Comparison of ENCODE assay signal across 1 cellular context in genomic region chr19:17539288-17540117, GRCh38.
TF ChIP-seq lines count a peak whose summit lies in the region.

No MANE protein-coding gene starts in this region.

TF ChIP-seq in HepG2, 621 proteins besides CTCF, POLR2A, EP300 and RAD21 (continued from another document and continues in another):
- TF ChIP-seq ZNF142 (CRISPR knock-in tag; IDR thresholded peaks at IDR 0.05) (0 out of 2 replicates have a peak, but pooled peaks have one; percentile 36), E2F5 (CRISPR knock-in tag; conservative IDR thresholded peaks at IDR 0.05) (peak; percentile 82), REST (IDR thresholded peaks at IDR 0.05; ENCODE audit: borderline replicate concordance in 1 of 2, low read depth in 1 of 2, low read length in 2 of 2) (peak; percentile 85 to 94), ZMAT3 (CRISPR knock-in tag; conservative IDR thresholded peaks at IDR 0.05) (0 out of 2 replicates have a peak, but pooled peaks have one; percentile 40), ZKSCAN8 (CRISPR knock-in tag; IDR thresholded peaks at IDR 0.05; ENCODE audit: borderline replicate concordance) (0 out of 2 replicates have a peak, but pooled peaks have one; percentile 33), ZSCAN31 (CRISPR knock-in tag; IDR thresholded peaks at IDR 0.05; ENCODE audit: low read depth) (no peak), NAIF1 (CRISPR knock-in tag; IDR thresholded peaks at IDR 0.05; ENCODE audit: borderline replicate concordance) (no peak), REL (CRISPR knock-in tag; conservative IDR thresholded peaks at IDR 0.05) (0 out of 2 replicates have a peak, but pooled peaks have one; percentile 66), HOXA5 (CRISPR knock-in tag; IDR thresholded peaks at IDR 0.05) (0 out of 2 replicates have a peak, but pooled peaks have one; percentile 43), CHD4 (IDR thresholded peaks at IDR 0.05; ENCODE audit: borderline replicate concordance, low read length) (no peak), ZFX (CRISPR knock-in tag; IDR thresholded peaks at IDR 0.05; ENCODE audit: low read depth) (peak; percentile 51; the same call in 1 of the 2 replicates), NFE2L1 (CRISPR knock-in tag; IDR thresholded peaks at IDR 0.05; ENCODE audit: borderline replicate concordance) (no peak), ZBTB3 (CRISPR knock-in tag; IDR thresholded peaks at IDR 0.05; ENCODE audit: borderline replicate concordance, low read depth) (no peak), MTF1 (CRISPR knock-in tag; IDR thresholded peaks at IDR 0.05) (no peak), HCFC1 (IDR thresholded peaks at IDR 0.05; ENCODE audit: low read depth, low read length) (no peak), DZIP1 (CRISPR knock-in tag; IDR thresholded peaks at IDR 0.05) (no peak), BORCS8-MEF2B (CRISPR knock-in tag; IDR thresholded peaks at IDR 0.05) (peak; percentile 79; the same call in 1 of the 2 replicates), POGK (CRISPR knock-in tag; conservative IDR thresholded peaks at IDR 0.05) (peak; percentile 18; the same call in 1 of the 2 replicates), CBX1 (IDR thresholded peaks at IDR 0.05; ENCODE audit: low read depth) (no peak), TRAFD1 (CRISPR knock-in tag; IDR thresholded peaks at IDR 0.05; ENCODE audit: borderline replicate concordance) (no peak), ZNF446 (CRISPR knock-in tag; IDR thresholded peaks at IDR 0.05) (0 out of 2 replicates have a peak, but pooled peaks have one; percentile 65), ZNF629 (CRISPR knock-in tag; conservative IDR thresholded peaks at IDR 0.05) (0 out of 2 replicates have a peak, but pooled peaks have one; percentile 4), TARDBP (CRISPR knock-in tag; IDR thresholded peaks at IDR 0.05) (peak; percentile 62; the same call in 1 of the 2 replicates), MTA3 (CRISPR knock-in tag; IDR thresholded peaks at IDR 0.05) (no peak), ZNF773 (CRISPR knock-in tag; IDR thresholded peaks at IDR 0.05; ENCODE audit: borderline replicate concordance) (no peak), ZNF724P (CRISPR knock-in tag; IDR thresholded peaks at IDR 0.05; ENCODE audit: borderline replicate concordance) (peak; percentile 53; the same call in 1 of the 2 replicates), SIN3A (IDR thresholded peaks at IDR 0.05; ENCODE audit: borderline replicate concordance, low read depth, low read length) (no peak; the same call in 1 of the 2 replicates), ISL2 (CRISPR knock-in tag; IDR thresholded peaks at IDR 0.05) (0 out of 2 replicates have a peak, but pooled peaks have one; percentile 41), CREBL2 (CRISPR knock-in tag; IDR thresholded peaks at IDR 0.05; ENCODE audit: borderline replicate concordance) (no peak), ZNF432 (CRISPR knock-in tag; IDR thresholded peaks at IDR 0.05; ENCODE audit: borderline replicate concordance) (no peak), KLF16 (CRISPR knock-in tag; IDR thresholded peaks at IDR 0.05) (peak in 1 of 2 experiments; percentile 49; a peak in 1 of 4 replicates), ZBTB26 (CRISPR knock-in tag; IDR thresholded peaks at IDR 0.05; ENCODE audit: borderline replicate concordance) (no peak), CENPT (CRISPR knock-in tag; IDR thresholded peaks at IDR 0.05; ENCODE audit: low read depth) (no peak), ESRRA (CRISPR knock-in tag; IDR thresholded peaks at IDR 0.05; ENCODE audit: low read depth) (no peak), GPBP1L1 (CRISPR knock-in tag; IDR thresholded peaks at IDR 0.05) (no peak), ZGPAT (CRISPR knock-in tag; IDR thresholded peaks at IDR 0.05) (peak; percentile 39; the same call in 1 of the 2 replicates)
